8 cellular contexts compared by ENCODE assay signal in genomic region chr7:22853674-22854157, GRCh38. TPM values are rescaled to one million over a fixed set of nuclear protein-coding genes. Genes with fewer than 3 reads are reported as not detected.
DNase-seq lines count a peak whose midpoint lies in the region; ATAC-seq and TF ChIP-seq lines count a peak whose summit lies in the region.

No MANE protein-coding gene starts in this region.

- ATAC-seq in GM18511 (IDR thresholded peaks at IDR 0.05; ENCODE audit: unreplicated experiment) (peak; percentile 34), HG02973 (IDR thresholded peaks at IDR 0.05; ENCODE audit: unreplicated experiment) (peak; percentile 12), natural killer cell (peak; percentile 45 to 50 (median 47))

- DNase-seq in AG04450 (ENCODE audit: low read depth, low spot score), result no peak
- peak; percentile 41 for DNase-seq in RPMI7951 (ENCODE audit: low read depth)
- DNase-seq in dorsolateral prefrontal cortex, result no peak
- no peak for DNase-seq in natural killer cell
- DNase-seq in HuH-7 (ENCODE audit: low spot score), result no peak
- no peak for DNase-seq in UCSD-AML1 (lab: John Stamatoyannopoulos, UW; ENCODE audit: unreplicated experiment)

- no peaks in the 10 kb centered on the region for H3K27me3 ChIP-seq in AG04450 (ENCODE audit: control insufficient read depth, insufficient read depth, low read length)
- peaks cover 0 to 11% (median 0%) of the 10 kb centered on the region in 45 donors for H3K27me3 ChIP-seq in dorsolateral prefrontal cortex

- H3K27me3 Mint-ChIP-seq in natural killer cell (ENCODE audit: low read depth in 2 of 2), result no peaks in the 10 kb centered on the region

- H3K27ac Mint-ChIP-seq in natural killer cell, result peak overlapping the region; percentile 74 to 93

- H3K27ac ChIP-seq in AG04450 (ENCODE audit: low read depth, low read length) (peak overlapping the region; percentile 13), dorsolateral prefrontal cortex (peak overlapping the region in 25 of 59 donors; percentile 11 to 88 (median 69))

- intact Hi-C loops in dorsolateral prefrontal cortex (cut with DNase I) (loop anchor here in 1 of 2 donors (2.0 to 10.0 kb wide), 2 partner anchors 31 to 201 kb away; partner anchors contain the start of gene TOMM7), natural killer cell (cut with micrococcal nuclease) (loop anchor here (1.0 kb wide), 3 partner anchors 31 to 202 kb away; partner anchors contain the start of genes HYCC1 and TOMM7)

- H3K4me1 Mint-ChIP-seq in natural killer cell, result peaks cover 16 to 20% of the 10 kb centered on the region in 2 donors

- peaks cover 6% of the 10 kb centered on the region for H3K36me3 Mint-ChIP-seq in natural killer cell

- 0 out of 2 replicates have a peak, but pooled peaks have one; percentile 36 for TF ChIP-seq CTCF in AG04450 (IDR thresholded peaks at IDR 0.05; ENCODE audit: low read depth, low read length)
- peak in 1 of 56 donors; percentile 53 for TF ChIP-seq CTCF in dorsolateral prefrontal cortex (IDR thresholded peaks at IDR 0.05 in 54 of 56, conservative IDR thresholded peaks at IDR 0.05 in 2 of 56; ENCODE audit: low read depth in 1 of 56, partially characterized antibody in 56 of 56)
- no peak for TF ChIP-seq CTCF in natural killer cell (IDR thresholded peaks at IDR 0.05)

- no peaks in the 10 kb centered on the region for H3K9me3 Mint-ChIP-seq in natural killer cell

- H3K4me3 ChIP-seq in AG04450 (ENCODE audit: low read depth, low read length) (peak overlapping the region; percentile 12; the same call in 1 of the 2 replicates), dorsolateral prefrontal cortex (peak overlapping the region; percentile 36 to 91 (median 74))

- CTCF ChIA-PET in AG04450 (lab: Charles Lee), result interaction anchor here (0.5 to 1.3 kb wide), 25 partner anchors 9 to 778 kb away, joined by 3 to 10 read pairs (median 4); no protein-coding TSS in a partner anchor

- POLR2A ChIA-PET in AG04450 (lab: Yijun Ruan, JAX), result no interaction called here

- peak overlapping the region; percentile 93 for H3K4me3 Mint-ChIP-seq in natural killer cell

- no peaks in the 10 kb centered on the region; the same call in 1 of the 2 replicates for H3K9me3 ChIP-seq in AG04450 (ENCODE audit: control insufficient read depth, insufficient read depth, low read length)

RNA-seq across cellular contexts. Expression of gene TOMM7, which starts 31.1 kb away (rescaled TPM):
- polyA plus RNA-seq in AG04450 (2011; rRNA removed), result 390 and 549 TPM in 2 replicates
- 95.8 and 143 TPM in 2 replicates for polyA minus RNA-seq in AG04450 (2011; rRNA and poly(A)+ RNA removed)
- 356 and 425 TPM in 2 replicates for total RNA-seq in RPMI7951 (2014; rRNA removed; shearing (Covaris generic))
- total RNA-seq in dorsolateral prefrontal cortex (100 to 1,000 TPM; 155 to 488 (median 296) TPM), natural killer cell (100 to 1,000 TPM; 194 to 286 (median 269) TPM)
